ENCODE assay signal across 24 cellular contexts in the genomic region with DNA sequence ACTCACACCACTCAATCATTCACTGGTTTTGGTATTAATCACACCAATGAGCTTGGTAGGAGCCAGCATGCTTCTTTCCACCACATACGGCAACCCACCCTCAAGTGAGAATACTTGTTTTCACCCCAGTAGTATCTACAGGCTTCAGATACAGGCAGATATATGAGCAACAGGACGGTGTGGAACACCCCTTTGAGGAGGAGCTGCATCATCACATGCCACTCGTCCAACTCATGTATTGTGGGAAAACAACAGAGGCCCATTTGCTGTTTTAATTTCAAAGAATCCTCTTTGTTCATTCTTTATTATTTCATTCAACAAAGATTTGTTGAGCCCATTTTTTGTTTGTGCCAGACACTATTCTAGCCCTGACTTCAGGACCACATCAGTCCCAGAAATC. TPM values are rescaled to one million over a fixed set of nuclear protein-coding genes. Genes with fewer than 3 reads are reported as not detected.
"Had no signal": no experiment of that assay in that cellular context is flagged by ENCODE, and none has a peak within 500 bp of the region (broad histone marks: within the 10 kb centered on the region; RNA-seq: fewer than 3 reads in every experiment).

No MANE protein-coding gene starts in this region.

- H3K27me3 ChIP-seq: colonic mucosa, esophagus squamous epithelium, ovary, sigmoid colon, testis, tibial artery had no signal

- H3K4me3 Mint-ChIP-seq: central memory CD8-positive, alpha-beta T cell; dendritic cell treated with granulocyte-macrophage colony-stimulating factor and Interleukin-4, amounts not matched to agents 40 ng/mL and 50 ng/mL, for 4 days; effector memory CD8-positive, alpha-beta T cell; natural killer cell; stimulated activated naive B cell treated with anti-CD40 and anti-IgM and Interleukin-4, amounts not matched to agents 10 μg/mL and 1 μg/mL and 100 μg/mL, for 72 hours; stimulated activated naive CD8-positive, alpha-beta T cell treated with anti-CD3 and anti-CD28 coated beads, Interleukin-15, Interleukin-2, amounts not matched to agents 100 ng/mL and 50 ng/mL, for 24 hours; type B pancreatic cell had no signal

- DNase-seq: colonic mucosa; effector memory CD8-positive, alpha-beta T cell; erythroblast; esophagus squamous epithelium; heart left ventricle; kidney; natural killer cell; occipital lobe; ovary; right cardiac atrium; sigmoid colon; stimulated activated CD4-positive, alpha-beta T cell treated with anti-CD3 and anti-CD28 coated beads, Interleukin-4, amount 100 ng/mL, for 4 hours; stimulated activated naive B cell treated with anti-CD40 and anti-IgM and Interleukin-4, amounts not matched to agents 10 μg/mL and 1 μg/mL and 100 μg/mL, for 72 hours; testis; tibial artery had no signal

- H3K27ac ChIP-seq: colonic mucosa, esophagus squamous epithelium, heart left ventricle, hepatocyte, ovary, sigmoid colon, testis, tibial artery had no signal

- ATAC-seq: effector memory CD8-positive, alpha-beta T cell; heart left ventricle; left lobe of liver; natural killer cell; right cardiac atrium; stimulated activated naive B cell treated with anti-CD40 and anti-IgM and Interleukin-4, amounts not matched to agents 10 μg/mL and 1 μg/mL and 100 μg/mL, for 72 hours had no signal

- H3K9me3 Mint-ChIP-seq: dendritic cell treated with granulocyte-macrophage colony-stimulating factor and Interleukin-4, amounts not matched to agents 40 ng/mL and 50 ng/mL, for 4 days; stimulated activated naive B cell treated with anti-CD40 and anti-IgM and Interleukin-4, amounts not matched to agents 10 μg/mL and 1 μg/mL and 100 μg/mL, for 72 hours; stimulated activated naive CD8-positive, alpha-beta T cell treated with anti-CD3 and anti-CD28 coated beads, Interleukin-15, Interleukin-2, amounts not matched to agents 100 ng/mL and 50 ng/mL, for 24 hours; type B pancreatic cell had no signal

- H3K27ac Mint-ChIP-seq: dendritic cell treated with granulocyte-macrophage colony-stimulating factor and Interleukin-4, amounts not matched to agents 40 ng/mL and 50 ng/mL, for 4 days; effector memory CD8-positive, alpha-beta T cell; natural killer cell; progenitor cell of endocrine pancreas; stimulated activated naive B cell treated with anti-CD40 and anti-IgM and Interleukin-4, amounts not matched to agents 10 μg/mL and 1 μg/mL and 100 μg/mL, for 72 hours; stimulated activated naive CD8-positive, alpha-beta T cell treated with anti-CD3 and anti-CD28 coated beads, Interleukin-15, Interleukin-2, amounts not matched to agents 100 ng/mL and 50 ng/mL, for 24 hours; type B pancreatic cell had no signal

- H3K27me3 Mint-ChIP-seq: central memory CD8-positive, alpha-beta T cell; effector memory CD8-positive, alpha-beta T cell; stimulated activated naive CD8-positive, alpha-beta T cell treated with anti-CD3 and anti-CD28 coated beads, Interleukin-15, Interleukin-2, amounts not matched to agents 100 ng/mL and 50 ng/mL, for 24 hours had no signal

- H3K4me3 ChIP-seq: colonic mucosa, esophagus squamous epithelium, heart left ventricle, hepatocyte, ovary, sigmoid colon, testis, tibial artery had no signal

- H3K4me1 Mint-ChIP-seq: central memory CD8-positive, alpha-beta T cell; natural killer cell; stimulated activated naive B cell treated with anti-CD40 and anti-IgM and Interleukin-4, amounts not matched to agents 10 μg/mL and 1 μg/mL and 100 μg/mL, for 72 hours had no signal

- H3K36me3 Mint-ChIP-seq: natural killer cell; stimulated activated naive B cell treated with anti-CD40 and anti-IgM and Interleukin-4, amounts not matched to agents 10 μg/mL and 1 μg/mL and 100 μg/mL, for 72 hours; type B pancreatic cell had no signal

RNA-seq across cellular contexts. Expression of a gene that starts 46.0 kb away (rescaled TPM):
- total RNA-seq: chondrocyte, lung microvascular endothelial cell, progenitor cell of endocrine pancreas had no signal
